19 cellular contexts compared by ENCODE assay signal in genomic region chr2:13003500-13003899, GRCh38.
"Had no signal": no experiment of that assay in that cellular context is flagged by ENCODE, and none has a peak within 500 bp of the region (broad histone marks: within the 10 kb centered on the region; RNA-seq: fewer than 3 reads in every experiment).

No MANE protein-coding gene starts in this region.

- DNase-seq: activated CD4-positive, alpha-beta T cell treated with anti-CD3 and anti-CD28 coated beads, Interleukin-2, amount 10 ng/mL, durations not matched to agents 7 days and 5 days; activated CD8-positive, alpha-beta T cell treated with anti-CD3 and anti-CD28 coated beads, Interleukin-2, amount 10 ng/mL, durations not matched to agents 7 days and 5 days; activated naive CD4-positive, alpha-beta T cell treated with anti-CD3 and anti-CD28 coated beads for 36 hours; activated T-cell treated with anti-CD3 and anti-CD28 coated beads, Interleukin-2, amount 50 U/mL, for 24 hours; anterior cingulate cortex; cerebellar nuclear complex; effector CD4-positive, alpha-beta T cell; foreskin melanocyte; glutamatergic neuron; hippocampal formation; kidney; left lung; mammary epithelial cell; midbrain; occipital lobe; transverse colon had no signal

- H3K27me3 ChIP-seq: breast epithelium, left lung, right atrium auricular region, transverse colon, vagina had no signal

- H3K36me3 ChIP-seq: breast epithelium, left lung, right atrium auricular region, transverse colon, vagina had no signal

- FAIRE-seq: kidney had no signal

- H3K27ac ChIP-seq: breast epithelium, left lung, right atrium auricular region, transverse colon, vagina had no signal

- H3K4me3 ChIP-seq: breast epithelium, left lung, right atrium auricular region, transverse colon, vagina had no signal

- H3K9me3 ChIP-seq: breast epithelium, left lung, right atrium auricular region, transverse colon, vagina had no signal
